Comparison of ENCODE assay signal across 8 cellular contexts in the genomic region with DNA sequence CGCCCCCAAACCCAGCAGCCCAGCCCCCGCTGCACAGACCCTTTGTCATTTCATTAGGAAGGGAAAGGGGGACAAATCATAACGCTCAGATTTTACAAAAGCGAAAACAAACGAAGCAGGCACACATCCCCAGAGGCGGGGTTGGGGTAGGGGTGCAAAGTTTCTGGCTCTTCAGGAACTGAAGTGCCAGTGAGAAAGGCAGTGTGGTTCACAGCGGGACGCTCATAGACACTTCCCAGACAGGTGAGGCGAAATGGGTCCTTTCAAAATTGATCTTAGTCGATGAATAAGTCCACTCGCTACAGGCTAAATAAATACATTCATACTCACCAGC. TPM values are rescaled to one million over a fixed set of nuclear protein-coding genes. Genes with fewer than 3 reads are reported as not detected.
A peak's percentile ranks its signal among the peaks of the same experiment; 100 is the strongest.
DNase-seq lines count a peak whose midpoint lies in the region; ATAC-seq and TF ChIP-seq lines count a peak whose summit lies in the region.

No MANE protein-coding gene starts in this region.

- H3K36me3 ChIP-seq in esophagus muscularis mucosa (no peaks in the 10 kb centered on the region), sigmoid colon (no peaks in the 10 kb centered on the region)

- TF ChIP-seq CTCF in esophagus muscularis mucosa (IDR thresholded peaks at IDR 0.05), result no peak
- no peak for TF ChIP-seq CTCF in sigmoid colon (IDR thresholded peaks at IDR 0.05)

- H3K4me3 ChIP-seq in esophagus muscularis mucosa (peak overlapping the region; percentile 57 to 63 (median 59)), sigmoid colon (peak overlapping the region; percentile 34 to 64 (median 59))

- peaks cover 0 to 4% (median 2%) of the 10 kb centered on the region in 4 donors for H3K4me1 ChIP-seq in esophagus muscularis mucosa
- H3K4me1 ChIP-seq in sigmoid colon, result no peaks in the 10 kb centered on the region

- no peaks in the 10 kb centered on the region for H3K9me3 ChIP-seq in esophagus muscularis mucosa
- H3K9me3 ChIP-seq in sigmoid colon, result no peaks in the 10 kb centered on the region

- H3K27ac ChIP-seq in esophagus muscularis mucosa (replicated peaks in 1 of 4) (peak overlapping the region; percentile 31 to 77 (median 64)), sigmoid colon (peak overlapping the region in 2 of 4 donors; percentile 55 to 77)

- TF ChIP-seq POLR2A in esophagus muscularis mucosa (IDR thresholded peaks at IDR 0.05; ENCODE audit: low read depth) (no peak), sigmoid colon (IDR thresholded peaks at IDR 0.05) (no peak)

- peaks cover 0 to 8% (median 0%) of the 10 kb centered on the region in 4 donors for H3K27me3 ChIP-seq in esophagus muscularis mucosa
- H3K27me3 ChIP-seq in sigmoid colon, result peaks cover 0 to 3% (median 0%) of the 10 kb centered on the region in 3 donors

- intact Hi-C loops in esophagus muscularis mucosa (cut with DNase I) (no loop called here), sigmoid colon (cut with DNase I) (no loop called here)

- WGBS in esophagus muscularis mucosa, result 37% methylated on average over 11 of the region's 11 CpGs
- 0 to 2% methylated on average over 11 of the region's 11 CpGs for WGBS in sigmoid colon, 2 donors

- peak; percentile 59 for DNase-seq in NCI-H2171 treated with DMSO at 0.1 percent for 48 hours (lab: John Stamatoyannopoulos, UW)
- DNase-seq in NCI-H2171 (lab: John Stamatoyannopoulos, UW), result no peak
- DNase-seq in OCI-M1 (lab: John Stamatoyannopoulos, UW), result peak; percentile 72
- no peak for DNase-seq in esophagus muscularis mucosa (ENCODE audit: extremely low spot score)
- no peak for DNase-seq in sigmoid colon
- no peak for DNase-seq in ecto neural progenitor cell (ENCODE audit: low spot score)
- no peak for DNase-seq in T-helper 9 cell

- ATAC-seq in HG02678 (IDR thresholded peaks at IDR 0.05; ENCODE audit: unreplicated experiment), result peak; percentile 4

- TF ChIP-seq EP300 in esophagus muscularis mucosa (IDR thresholded peaks at IDR 0.05) (no peak), sigmoid colon (IDR thresholded peaks at IDR 0.05) (no peak)

RNA-seq across cellular contexts. Expression of gene MBNL3, which starts 1.2 kb away (rescaled TPM):
- 10 to 100 TPM in 2 of 4 donors, 1 to 10 TPM in 2; 1.7 to 13.8 (median 6.8) TPM for total RNA-seq in esophagus muscularis mucosa
- total RNA-seq in sigmoid colon, result 1 to 10 TPM; 1.7 to 5.7 (median 2.8) TPM
- polyA plus RNA-seq in sigmoid colon, result 1 to 10 TPM; 5.4 to 5.8 (median 5.8) TPM

Comparison
In these comparisons a context has a peak if more than half of its experiments do, and no peak if none do; other contexts are left out.
1. DNase-seq: peak in NCI-H2171 treated with DMSO at 0.1 percent for 48 hours (single experiment) and OCI-M1 (single experiment); none in NCI-H2171 (single experiment), esophagus muscularis mucosa (single experiment), sigmoid colon (single experiment), ecto neural progenitor cell (single experiment) and T-helper 9 cell (single experiment).